In genomic region chr15:35311607-35312006, GRCh38 we compare ENCODE assay signal across 31 cellular contexts.
"Had no signal": no experiment of that assay in that cellular context is flagged by ENCODE, and none has a peak within 500 bp of the region (broad histone marks: within the 10 kb centered on the region; RNA-seq: fewer than 3 reads in every experiment).

No MANE protein-coding gene starts in this region.

- DNase-seq: activated CD4-positive, alpha-beta memory T cell treated with anti-CD3 and anti-CD28 coated beads, Interleukin-2, amount 10 ng/mL, durations not matched to agents 7 days and 5 days; activated CD4-positive, alpha-beta T cell treated with anti-CD3 and anti-CD28 coated beads for 36 hours; activated CD4-positive, alpha-beta T cell treated with anti-CD3 and anti-CD28 coated beads, Interleukin-2, amount 10 ng/mL, durations not matched to agents 7 days and 5 days; activated CD4-positive, alpha-beta T cell treated with anti-CD3 and anti-CD28 coated beads, Interleukin-2, amount 50 U/mL, for 4 hours; activated CD4-positive, CD25-positive, alpha-beta regulatory T cell; activated CD4-positive, CD25-positive, alpha-beta regulatory T cell treated with anti-CD3 and anti-CD28 coated beads, Interleukin-2, amount 50 U/mL, for 72 hours; activated CD8-positive, alpha-beta memory T cell treated with anti-CD3 and anti-CD28 coated beads, Interleukin-2, amount 50 U/mL, for 48 hours; activated gamma-delta T cell; activated naive CD4-positive, alpha-beta T cell; activated naive CD4-positive, alpha-beta T cell treated with anti-CD3 and anti-CD28 coated beads, Interleukin-2, amount 10 ng/mL, durations not matched to agents 7 days and 5 days; activated naive CD8-positive, alpha-beta T cell treated with anti-CD3 and anti-CD28 coated beads, Interleukin-2, amount 10 ng/mL, durations not matched to agents 7 days and 5 days; activated T-cell treated with anti-CD3 and anti-CD28 coated beads for 4 hours; activated T-cell treated with anti-CD3 and anti-CD28 coated beads, Interleukin-2, amount 50 U/mL, for 24 hours; activated T-cell treated with anti-CD3 and anti-CD28 coated beads, Interleukin-2, amount 50 U/mL, for 72 hours; dorsolateral prefrontal cortex; effector memory CD4-positive, alpha-beta T cell; endodermal cell; head of caudate nucleus; T-helper 1 cell; T-helper 17 cell; T1000 had no signal

- H3K27me3 ChIP-seq: ascending aorta, dorsolateral prefrontal cortex had no signal

- H3K36me3 Mint-ChIP-seq: activated naive CD4-positive, alpha-beta T cell treated with anti-CD3 and anti-CD28 coated beads, Interleukin-2, amount 10 ng/mL, durations not matched to agents 7 days and 5 days; activated naive CD8-positive, alpha-beta T cell treated with anti-CD3 and anti-CD28 coated beads, Interleukin-2, amount 10 ng/mL, durations not matched to agents 7 days and 5 days; brain had no signal

- H3K27ac Mint-ChIP-seq: activated CD4-positive, alpha-beta memory T cell treated with anti-CD3 and anti-CD28 coated beads, Interleukin-2, amount 10 ng/mL, durations not matched to agents 7 days and 5 days; activated CD4-positive, alpha-beta T cell treated with anti-CD3 and anti-CD28 coated beads for 36 hours; activated CD4-positive, alpha-beta T cell treated with anti-CD3 and anti-CD28 coated beads, Interleukin-2, amount 10 ng/mL, durations not matched to agents 7 days and 5 days; activated naive CD4-positive, alpha-beta T cell treated with anti-CD3 and anti-CD28 coated beads, Interleukin-2, amount 10 ng/mL, durations not matched to agents 7 days and 5 days; activated naive CD4-positive, alpha-beta T cell treated with anti-CD3 and anti-CD28 coated beads, Interleukin-2, amount 50 U/mL, for 72 hours; activated naive CD8-positive, alpha-beta T cell treated with anti-CD3 and anti-CD28 coated beads, Interleukin-2, amount 10 ng/mL, durations not matched to agents 7 days and 5 days; activated T-cell treated with anti-CD3 and anti-CD28 coated beads, Interleukin-2, amount 50 U/mL, for 24 hours; activated T-cell treated with anti-CD3 and anti-CD28 coated beads, Interleukin-2, amount 50 U/mL, for 72 hours; dendritic cell treated with granulocyte-macrophage colony-stimulating factor and Interleukin-4, amounts not matched to agents 40 ng/mL and 50 ng/mL, for 4 days; endodermal cell; T-helper 17 cell; T-helper 2 cell treated with Interferon-gamma antibody and Interleukin-4, amounts not matched to agents 5 μg/mL and 100 μg/mL, for 36 hours had no signal

- FAIRE-seq: bronchial epithelial cell, frontal cortex had no signal

- H3K4me3 Mint-ChIP-seq: activated CD4-positive, alpha-beta memory T cell treated with anti-CD3 and anti-CD28 coated beads, Interleukin-2, amount 10 ng/mL, durations not matched to agents 7 days and 5 days; activated CD4-positive, alpha-beta T cell treated with anti-CD3 and anti-CD28 coated beads for 36 hours; activated CD4-positive, alpha-beta T cell treated with anti-CD3 and anti-CD28 coated beads, Interleukin-2, amount 10 ng/mL, durations not matched to agents 7 days and 5 days; activated naive CD4-positive, alpha-beta T cell treated with anti-CD3 and anti-CD28 coated beads, Interleukin-2, amount 10 ng/mL, durations not matched to agents 7 days and 5 days; activated naive CD8-positive, alpha-beta T cell treated with anti-CD3 and anti-CD28 coated beads, Interleukin-2, amount 10 ng/mL, durations not matched to agents 7 days and 5 days; activated T-cell treated with anti-CD3 and anti-CD28 coated beads, Interleukin-2, amount 50 U/mL, for 24 hours; activated T-cell treated with anti-CD3 and anti-CD28 coated beads, Interleukin-2, amount 50 U/mL, for 72 hours; brain; central memory CD8-positive, alpha-beta T cell; dendritic cell treated with granulocyte-macrophage colony-stimulating factor and Interleukin-4, amounts not matched to agents 40 ng/mL and 50 ng/mL, for 4 days; endodermal cell; T-helper 17 cell; T-helper 2 cell treated with Interferon-gamma antibody and Interleukin-4, amounts not matched to agents 5 μg/mL and 100 μg/mL, for 36 hours had no signal

- H3K27me3 Mint-ChIP-seq: activated CD4-positive, alpha-beta memory T cell treated with anti-CD3 and anti-CD28 coated beads, Interleukin-2, amount 10 ng/mL, durations not matched to agents 7 days and 5 days; activated CD4-positive, alpha-beta T cell treated with anti-CD3 and anti-CD28 coated beads for 36 hours; activated CD4-positive, alpha-beta T cell treated with anti-CD3 and anti-CD28 coated beads, Interleukin-2, amount 10 ng/mL, durations not matched to agents 7 days and 5 days; activated naive CD4-positive, alpha-beta T cell treated with anti-CD3 and anti-CD28 coated beads, Interleukin-2, amount 10 ng/mL, durations not matched to agents 7 days and 5 days; activated T-cell treated with anti-CD3 and anti-CD28 coated beads, Interleukin-2, amount 50 U/mL, for 24 hours; brain; central memory CD8-positive, alpha-beta T cell; dendritic cell treated with granulocyte-macrophage colony-stimulating factor and Interleukin-4, amounts not matched to agents 40 ng/mL and 50 ng/mL, for 4 days; T-helper 17 cell had no signal

- ATAC-seq: activated CD4-positive, alpha-beta T cell treated with anti-CD3 and anti-CD28 coated beads for 36 hours; activated naive CD4-positive, alpha-beta T cell treated with anti-CD3 and anti-CD28 coated beads, Interleukin-2, amount 50 U/mL, for 72 hours; activated T-cell treated with anti-CD3 and anti-CD28 coated beads, Interleukin-2, amount 50 U/mL, for 72 hours; esophagus mucosa; T-helper 17 cell had no signal

- H3K4me1 Mint-ChIP-seq: activated CD4-positive, alpha-beta memory T cell treated with anti-CD3 and anti-CD28 coated beads, Interleukin-2, amount 10 ng/mL, durations not matched to agents 7 days and 5 days; activated CD4-positive, alpha-beta T cell treated with anti-CD3 and anti-CD28 coated beads for 36 hours; activated CD4-positive, alpha-beta T cell treated with anti-CD3 and anti-CD28 coated beads, Interleukin-2, amount 10 ng/mL, durations not matched to agents 7 days and 5 days; activated naive CD4-positive, alpha-beta T cell treated with anti-CD3 and anti-CD28 coated beads, Interleukin-2, amount 10 ng/mL, durations not matched to agents 7 days and 5 days; activated naive CD8-positive, alpha-beta T cell treated with anti-CD3 and anti-CD28 coated beads, Interleukin-2, amount 10 ng/mL, durations not matched to agents 7 days and 5 days; central memory CD8-positive, alpha-beta T cell; T-helper 17 cell had no signal

- H3K36me3 ChIP-seq: ascending aorta had no signal

- H3K27ac ChIP-seq: ascending aorta, coronary artery, dorsolateral prefrontal cortex had no signal

- H3K9me3 ChIP-seq: ascending aorta had no signal

- H3K4me3 ChIP-seq: ascending aorta, coronary artery, dorsolateral prefrontal cortex had no signal

- H3K9me3 Mint-ChIP-seq: activated CD4-positive, alpha-beta T cell treated with anti-CD3 and anti-CD28 coated beads, Interleukin-2, amount 10 ng/mL, durations not matched to agents 7 days and 5 days; activated T-cell treated with anti-CD3 and anti-CD28 coated beads, Interleukin-2, amount 50 U/mL, for 24 hours; T-helper 2 cell treated with Interferon-gamma antibody and Interleukin-4, amounts not matched to agents 5 μg/mL and 100 μg/mL, for 36 hours had no signal
